ENCODE assay signal across 8 cellular contexts in the genomic region with DNA sequence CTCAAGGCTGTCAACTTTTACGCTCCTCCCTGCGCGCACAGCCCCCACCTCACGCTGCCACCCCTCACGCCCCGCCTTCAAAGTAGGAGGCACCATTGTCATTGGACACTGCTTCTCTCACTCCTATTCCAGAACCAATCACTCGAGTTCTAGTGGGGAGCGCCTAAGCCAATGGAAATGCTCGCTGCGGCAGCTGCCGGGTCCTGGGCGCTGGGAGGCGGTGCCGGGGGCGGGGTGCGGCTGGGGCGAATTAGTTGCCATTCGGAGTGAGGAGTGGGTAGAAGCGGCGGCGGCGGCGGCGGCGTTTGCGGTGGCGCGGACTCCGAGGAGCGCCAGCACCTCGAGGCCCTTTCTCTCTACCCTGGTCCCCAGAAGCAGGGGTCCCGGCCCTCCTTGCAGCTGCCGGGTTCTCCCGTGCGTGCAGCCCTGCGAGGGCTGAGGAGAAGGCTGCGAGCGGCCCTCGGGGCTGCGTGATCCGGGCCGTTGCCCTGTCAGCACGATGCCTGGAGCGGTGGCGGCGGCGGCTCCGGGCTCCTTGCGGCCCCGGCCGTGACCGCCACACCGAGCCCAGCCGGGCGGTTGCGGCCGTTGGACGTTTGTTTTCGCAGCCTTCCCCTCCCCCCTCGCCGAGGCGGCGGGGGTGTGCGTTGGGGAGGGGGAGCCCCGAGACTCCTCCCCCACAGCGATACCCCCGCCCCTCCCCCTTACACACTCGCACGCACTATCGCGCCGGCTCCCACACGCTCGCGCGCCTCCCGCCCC. TPM values are rescaled to one million over a fixed set of nuclear protein-coding genes. Genes with fewer than 3 reads are reported as not detected.
DNase-seq lines count a peak whose midpoint lies in the region; ATAC-seq, FAIRE-seq and TF ChIP-seq lines count a peak whose summit lies in the region.

Gene GLCCI1 (plus strand): TSS at position 253 of the 762 bp plus-strand sequence. CDS start 555 bp downstream, outside the sequence.

- peak; percentile 99 for FAIRE-seq in GM12892 (lab: Jason Lieb, UNC)

- H3K4me1 ChIP-seq in adrenal gland (replicated peaks in 1 of 2) (peaks cover 3 to 30% of the 10 kb centered on the region in 2 donors), heart right ventricle (peaks cover 0 to 35% (median 13%) of the 10 kb centered on the region in 9 donors), upper lobe of left lung (peaks cover 0 to 20% (median 2%) of the 10 kb centered on the region in 4 donors)

- peak; percentile 74 for ATAC-seq in HG02852 (IDR thresholded peaks at IDR 0.05; ENCODE audit: unreplicated experiment)
- peak; percentile 98 to 99 (median 99) for ATAC-seq in heart right ventricle
- peak; percentile 99 for ATAC-seq in upper lobe of left lung (ENCODE audit: low FRiP score in 2 of 2)

- TF ChIP-seq EP300 in upper lobe of left lung (IDR thresholded peaks at IDR 0.05): no peak

- TF ChIP-seq POLR2A in GM12892 (IDR thresholded peaks at IDR 0.05; ENCODE audit: low read depth, low read length) (peak; percentile 48), adrenal gland (IDR thresholded peaks at IDR 0.05) (peak; percentile 71 to 93), upper lobe of left lung (IDR thresholded peaks at IDR 0.05) (peak in 3 of 4 donors; percentile 81 to 96 (median 91))

- H3K9me3 ChIP-seq in adrenal gland (replicated peaks in 1 of 3): no peaks in the 10 kb centered on the region
- no peaks in the 10 kb centered on the region for H3K9me3 ChIP-seq in heart right ventricle
- H3K9me3 ChIP-seq in upper lobe of left lung: no peaks in the 10 kb centered on the region

- H3K4me3 ChIP-seq in adrenal gland: peak within 1 kb of the TSS; percentile 62 to 98 (median 84)
- H3K4me3 ChIP-seq in heart right ventricle: peak within 1 kb of the TSS; percentile 57 to 100 (median 90)
- peak within 1 kb of the TSS; percentile 98 to 99 (median 98) for H3K4me3 ChIP-seq in upper lobe of left lung

- intact Hi-C loops in adrenal gland (cut with DNase I): no loop called here
- intact Hi-C loops in heart right ventricle (cut with DNase I): loop anchor here in 3 of 10 donors (1.0 to 10.0 kb wide), 5 partner anchors 246 to 402 kb away; partner anchors contain the start of genes MIOS (in 1 of the 3) and UMAD1 (in 1 of the 3)
- intact Hi-C loops in posterior cingulate gyrus (cut with DNase I): loop anchor here (5.0 kb wide), 2 partner anchors 46 to 286 kb away; no protein-coding TSS in a partner anchor

- H3K36me3 ChIP-seq in adrenal gland (replicated peaks in 1 of 2) (no peaks in the 10 kb centered on the region), heart right ventricle (no peaks in the 10 kb centered on the region), upper lobe of left lung (no peaks in the 10 kb centered on the region)

- DNase-seq in GM12892 (ENCODE audit: insufficient read length) (peak; percentile 71), NCI-H146 (lab: John Stamatoyannopoulos, UW) (peak; percentile 98), T-helper 1 cell (peak; percentile 90 to 98 (median 95)), adrenal gland (peak; percentile 96 to 99 (median 97)), heart right ventricle (peak; percentile 96 to 98), posterior cingulate gyrus (peak; percentile 96 to 100 (median 98)), upper lobe of left lung (peak; percentile 97 to 99)

- H3K27ac ChIP-seq in adrenal gland (peak within 1 kb of the TSS; percentile 69 to 96 (median 92)), heart right ventricle (peak within 1 kb of the TSS; percentile 72 to 98 (median 92)), upper lobe of left lung (peak within 1 kb of the TSS; percentile 92 to 100 (median 96))

- H3K27me3 ChIP-seq in adrenal gland (no peaks in the 10 kb centered on the region), heart right ventricle (no peaks in the 10 kb centered on the region), upper lobe of left lung (no peaks in the 10 kb centered on the region)

- TF ChIP-seq CTCF in adrenal gland (IDR thresholded peaks at IDR 0.05): no peak
- TF ChIP-seq CTCF in heart right ventricle (IDR thresholded peaks at IDR 0.05): no peak
- peak in 1 of 6 experiments; percentile 7 for TF ChIP-seq CTCF in upper lobe of left lung (IDR thresholded peaks at IDR 0.05)

- WGBS in adrenal gland, 4 donors: 0 to 1% (median 0%) methylated on average over 12 to 75 of the region's 77 CpGs
- WGBS in heart right ventricle, 2 donors: 0% methylated on average over 48 to 77 of the region's 77 CpGs
- 0 to 2% methylated on average over 14 to 44 of the region's 77 CpGs for WGBS in upper lobe of left lung, 2 donors

RNA-seq across cellular contexts. Expression of gene GLCCI1, which starts in this region (rescaled TPM):
- 49.8 TPM for polyA plus RNA-seq in GM12892 (2012; ENCODE audit: missing spikeins)
- total RNA-seq in adrenal gland (10 to 100 TPM in 3 of 8 donors, 1 to 10 TPM in 5; 2.4 to 23.6 (median 8.9) TPM), heart right ventricle (10 to 100 TPM in 2 of 10 donors, 1 to 10 TPM in 8; 3.6 to 13.0 (median 7.6) TPM), upper lobe of left lung (100 to 1,000 TPM in 1 of 6 donors, 10 to 100 TPM in 5; 27.4 to 240 (median 46.6) TPM)
- polyA plus RNA-seq in adrenal gland (1 to 10 TPM; 3.8 to 7.6 (median 7.2) TPM), heart right ventricle (1 to 10 TPM in 1 of 2 donors, under 1 TPM in 1; 0.75 to 3.3 TPM)

Comparison
In these comparisons a context has a peak if more than half of its experiments do, and no peak if none do; other contexts are left out.
1. Peak in every context shown above with its lines: DNase-seq, ATAC-seq, H3K4me3 ChIP-seq and H3K27ac ChIP-seq.